Comparison of ENCODE assay signal across 1 cellular context in the genomic region with DNA sequence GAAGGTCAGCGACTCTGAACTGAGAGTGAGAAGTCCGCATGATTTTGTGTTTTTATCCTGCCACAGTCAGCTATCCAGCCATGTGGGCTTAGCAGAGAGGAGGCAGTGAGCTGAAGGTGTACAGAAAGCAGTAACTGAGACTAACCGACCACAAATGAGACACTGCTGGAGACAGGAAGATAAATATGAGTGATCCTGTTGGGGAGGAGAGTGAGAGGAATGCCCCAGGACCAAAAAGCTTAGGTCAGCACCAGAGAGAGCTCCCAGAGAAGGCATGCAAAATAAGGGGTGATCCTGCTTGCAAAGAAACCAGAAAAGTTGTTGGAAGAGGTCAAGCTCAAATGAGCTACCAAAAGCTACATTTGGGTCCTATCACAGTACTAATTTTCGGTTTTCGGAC.
TF ChIP-seq lines count a peak whose summit lies in the region.

No MANE protein-coding gene starts in this region.

TF ChIP-seq in K562, 482 proteins besides CTCF, POLR2A, EP300 and RAD21 (continued from another document):
- TF ChIP-seq, protein P1, sequence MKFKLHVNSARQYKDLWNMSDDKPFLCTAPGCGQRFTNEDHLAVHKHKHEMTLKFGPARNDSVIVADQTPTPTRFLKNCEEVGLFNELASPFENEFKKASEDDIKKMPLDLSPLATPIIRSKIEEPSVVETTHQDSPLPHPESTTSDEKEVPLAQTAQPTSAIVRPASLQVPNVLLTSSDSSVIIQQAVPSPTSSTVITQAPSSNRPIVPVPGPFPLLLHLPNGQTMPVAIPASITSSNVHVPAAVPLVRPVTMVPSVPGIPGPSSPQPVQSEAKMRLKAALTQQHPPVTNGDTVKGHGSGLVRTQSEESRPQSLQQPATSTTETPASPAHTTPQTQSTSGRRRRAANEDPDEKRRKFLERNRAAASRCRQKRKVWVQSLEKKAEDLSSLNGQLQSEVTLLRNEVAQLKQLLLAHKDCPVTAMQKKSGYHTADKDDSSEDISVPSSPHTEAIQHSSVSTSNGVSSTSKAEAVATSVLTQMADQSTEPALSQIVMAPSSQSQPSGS (CRISPR knock-in tag; IDR thresholded peaks at IDR 0.05) = no peak
- TF ChIP-seq MAZ (CRISPR knock-in tag; conservative IDR thresholded peaks at IDR 0.05 in 1 of 2, IDR thresholded peaks at IDR 0.05 in 1 of 2) = no peak
- peak; percentile 46; the same call in 1 of the 2 replicates for TF ChIP-seq MIER1 (IDR thresholded peaks at IDR 0.05; ENCODE audit: low read depth)
- TF ChIP-seq MAFF (IDR thresholded peaks at IDR 0.05; ENCODE audit: low read length) = 0 out of 2 replicates have a peak, but pooled peaks have one; percentile 17
- TF ChIP-seq NR1H2 (CRISPR knock-in tag; IDR thresholded peaks at IDR 0.05) = no peak
- TF ChIP-seq PRPF4 (IDR thresholded peaks at IDR 0.05; ENCODE audit: insufficient read depth, low read depth, low read length, poor library complexity, severe bottlenecking) = no peak
- peak; percentile 11 for TF ChIP-seq MEIS2 (IDR thresholded peaks at IDR 0.05; ENCODE audit: partially characterized antibody)
- TF ChIP-seq MTA2 (IDR thresholded peaks at IDR 0.05; ENCODE audit: low read depth) = no peak
- no peak for TF ChIP-seq CREBBP (IDR thresholded peaks at IDR 0.05; ENCODE audit: low read depth, low read length)
- TF ChIP-seq ZNF316 (IDR thresholded peaks at IDR 0.05) = 0 out of 2 replicates have a peak, but pooled peaks have one; percentile 21
- TF ChIP-seq CCNT2 (IDR thresholded peaks at IDR 0.05; ENCODE audit: borderline replicate concordance, extremely low read depth, insufficient read length, low read depth, low read length) = no peak
- TF ChIP-seq, protein P2, sequence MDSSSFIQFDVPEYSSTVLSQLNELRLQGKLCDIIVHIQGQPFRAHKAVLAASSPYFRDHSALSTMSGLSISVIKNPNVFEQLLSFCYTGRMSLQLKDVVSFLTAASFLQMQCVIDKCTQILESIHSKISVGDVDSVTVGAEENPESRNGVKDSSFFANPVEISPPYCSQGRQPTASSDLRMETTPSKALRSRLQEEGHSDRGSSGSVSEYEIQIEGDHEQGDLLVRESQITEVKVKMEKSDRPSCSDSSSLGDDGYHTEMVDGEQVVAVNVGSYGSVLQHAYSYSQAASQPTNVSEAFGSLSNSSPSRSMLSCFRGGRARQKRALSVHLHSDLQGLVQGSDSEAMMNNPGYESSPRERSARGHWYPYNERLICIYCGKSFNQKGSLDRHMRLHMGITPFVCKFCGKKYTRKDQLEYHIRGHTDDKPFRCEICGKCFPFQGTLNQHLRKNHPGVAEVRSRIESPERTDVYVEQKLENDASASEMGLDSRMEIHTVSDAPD (CRISPR knock-in tag; IDR thresholded peaks at IDR 0.05) = no peak
- peak; percentile 51; the same call in 1 of the 2 replicates for TF ChIP-seq EHMT2 (IDR thresholded peaks at IDR 0.05)
- no peak for TF ChIP-seq TGIF2 (CRISPR knock-in tag; IDR thresholded peaks at IDR 0.05)
- TF ChIP-seq ZKSCAN1 (IDR thresholded peaks at IDR 0.05; ENCODE audit: low read depth, low read length) = no peak
- TF ChIP-seq, protein P3, sequence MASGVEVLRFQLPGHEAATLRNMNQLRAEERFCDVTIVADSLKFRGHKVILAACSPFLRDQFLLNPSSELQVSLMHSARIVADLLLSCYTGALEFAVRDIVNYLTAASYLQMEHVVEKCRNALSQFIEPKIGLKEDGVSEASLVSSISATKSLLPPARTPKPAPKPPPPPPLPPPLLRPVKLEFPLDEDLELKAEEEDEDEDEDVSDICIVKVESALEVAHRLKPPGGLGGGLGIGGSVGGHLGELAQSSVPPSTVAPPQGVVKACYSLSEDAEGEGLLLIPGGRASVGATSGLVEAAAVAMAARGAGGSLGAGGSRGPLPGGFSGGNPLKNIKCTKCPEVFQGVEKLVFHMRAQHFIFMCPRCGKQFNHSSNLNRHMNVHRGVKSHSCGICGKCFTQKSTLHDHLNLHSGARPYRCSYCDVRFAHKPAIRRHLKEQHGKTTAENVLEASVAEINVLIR (CRISPR knock-in tag; IDR thresholded peaks at IDR 0.05) = no peak
- TF ChIP-seq NCOA4 (IDR thresholded peaks at IDR 0.05; ENCODE audit: partially characterized antibody) = no peak
- TF ChIP-seq, protein P4, sequence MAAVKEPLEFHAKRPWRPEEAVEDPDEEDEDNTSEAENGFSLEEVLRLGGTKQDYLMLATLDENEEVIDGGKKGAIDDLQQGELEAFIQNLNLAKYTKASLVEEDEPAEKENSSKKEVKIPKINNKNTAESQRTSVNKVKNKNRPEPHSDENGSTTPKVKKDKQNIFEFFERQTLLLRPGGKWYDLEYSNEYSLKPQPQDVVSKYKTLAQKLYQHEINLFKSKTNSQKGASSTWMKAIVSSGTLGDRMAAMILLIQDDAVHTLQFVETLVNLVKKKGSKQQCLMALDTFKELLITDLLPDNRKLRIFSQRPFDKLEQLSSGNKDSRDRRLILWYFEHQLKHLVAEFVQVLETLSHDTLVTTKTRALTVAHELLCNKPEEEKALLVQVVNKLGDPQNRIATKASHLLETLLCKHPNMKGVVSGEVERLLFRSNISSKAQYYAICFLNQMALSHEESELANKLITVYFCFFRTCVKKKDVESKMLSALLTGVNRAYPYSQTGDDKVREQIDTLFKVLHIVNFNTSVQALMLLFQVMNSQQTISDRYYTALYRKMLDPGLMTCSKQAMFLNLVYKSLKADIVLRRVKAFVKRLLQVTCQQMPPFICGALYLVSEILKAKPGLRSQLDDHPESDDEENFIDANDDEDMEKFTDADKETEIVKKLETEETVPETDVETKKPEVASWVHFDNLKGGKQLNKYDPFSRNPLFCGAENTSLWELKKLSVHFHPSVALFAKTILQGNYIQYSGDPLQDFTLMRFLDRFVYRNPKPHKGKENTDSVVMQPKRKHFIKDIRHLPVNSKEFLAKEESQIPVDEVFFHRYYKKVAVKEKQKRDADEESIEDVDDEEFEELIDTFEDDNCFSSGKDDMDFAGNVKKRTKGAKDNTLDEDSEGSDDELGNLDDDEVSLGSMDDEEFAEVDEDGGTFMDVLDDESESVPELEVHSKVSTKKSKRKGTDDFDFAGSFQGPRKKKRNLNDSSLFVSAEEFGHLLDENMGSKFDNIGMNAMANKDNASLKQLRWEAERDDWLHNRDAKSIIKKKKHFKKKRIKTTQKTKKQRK (IDR thresholded peaks at IDR 0.05; ENCODE audit: borderline replicate concordance, low read depth, low read length) = no peak
- TF ChIP-seq, protein P5, sequence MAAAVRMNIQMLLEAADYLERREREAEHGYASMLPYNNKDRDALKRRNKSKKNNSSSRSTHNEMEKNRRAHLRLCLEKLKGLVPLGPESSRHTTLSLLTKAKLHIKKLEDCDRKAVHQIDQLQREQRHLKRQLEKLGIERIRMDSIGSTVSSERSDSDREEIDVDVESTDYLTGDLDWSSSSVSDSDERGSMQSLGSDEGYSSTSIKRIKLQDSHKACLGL (CRISPR knock-in tag; IDR thresholded peaks at IDR 0.05; ENCODE audit: borderline replicate concordance, poor library complexity, severe bottlenecking) = no peak
- no peak for TF ChIP-seq SLC30A9 (CRISPR knock-in tag; IDR thresholded peaks at IDR 0.05)
- TF ChIP-seq ZNF699 (CRISPR knock-in tag; IDR thresholded peaks at IDR 0.05; ENCODE audit: insufficient replicate concordance) = no peak
- TF ChIP-seq FOXP1 (CRISPR knock-in tag; IDR thresholded peaks at IDR 0.05) = no peak
- no peak for TF ChIP-seq GATA2 (CRISPR knock-in tag; IDR thresholded peaks at IDR 0.05)
- TF ChIP-seq POLR3A (IDR thresholded peaks at IDR 0.05; ENCODE audit: borderline replicate concordance, extremely low read depth, insufficient read depth, insufficient read length) = no peak
- no peak for TF ChIP-seq DIDO1 (tag; IDR thresholded peaks at IDR 0.05; ENCODE audit: low read depth)
- TF ChIP-seq FOXM1 (IDR thresholded peaks at IDR 0.05; ENCODE audit: low read depth) = no peak
- TF ChIP-seq FOXM1 (CRISPR knock-in tag; IDR thresholded peaks at IDR 0.05; ENCODE audit: low read depth) = no peak
- TF ChIP-seq ZNF551 (CRISPR knock-in tag; IDR thresholded peaks at IDR 0.05) = no peak
- TF ChIP-seq, protein P6, sequence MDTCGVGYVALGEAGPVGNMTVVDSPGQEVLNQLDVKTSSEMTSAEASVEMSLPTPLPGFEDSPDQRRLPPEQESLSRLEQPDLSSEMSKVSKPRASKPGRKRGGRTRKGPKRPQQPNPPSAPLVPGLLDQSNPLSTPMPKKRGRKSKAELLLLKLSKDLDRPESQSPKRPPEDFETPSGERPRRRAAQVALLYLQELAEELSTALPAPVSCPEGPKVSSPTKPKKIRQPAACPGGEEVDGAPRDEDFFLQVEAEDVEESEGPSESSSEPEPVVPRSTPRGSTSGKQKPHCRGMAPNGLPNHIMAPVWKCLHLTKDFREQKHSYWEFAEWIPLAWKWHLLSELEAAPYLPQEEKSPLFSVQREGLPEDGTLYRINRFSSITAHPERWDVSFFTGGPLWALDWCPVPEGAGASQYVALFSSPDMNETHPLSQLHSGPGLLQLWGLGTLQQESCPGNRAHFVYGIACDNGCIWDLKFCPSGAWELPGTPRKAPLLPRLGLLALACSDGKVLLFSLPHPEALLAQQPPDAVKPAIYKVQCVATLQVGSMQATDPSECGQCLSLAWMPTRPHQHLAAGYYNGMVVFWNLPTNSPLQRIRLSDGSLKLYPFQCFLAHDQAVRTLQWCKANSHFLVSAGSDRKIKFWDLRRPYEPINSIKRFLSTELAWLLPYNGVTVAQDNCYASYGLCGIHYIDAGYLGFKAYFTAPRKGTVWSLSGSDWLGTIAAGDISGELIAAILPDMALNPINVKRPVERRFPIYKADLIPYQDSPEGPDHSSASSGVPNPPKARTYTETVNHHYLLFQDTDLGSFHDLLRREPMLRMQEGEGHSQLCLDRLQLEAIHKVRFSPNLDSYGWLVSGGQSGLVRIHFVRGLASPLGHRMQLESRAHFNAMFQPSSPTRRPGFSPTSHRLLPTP (IDR thresholded peaks at IDR 0.05; ENCODE audit: borderline replicate concordance, extremely low read depth, insufficient read length) = no peak
- TF ChIP-seq RUNX1 (IDR thresholded peaks at IDR 0.05; ENCODE audit: low read depth) = no peak
- no peak for TF ChIP-seq ZNF766 (CRISPR knock-in tag; conservative IDR thresholded peaks at IDR 0.05)
- peak; percentile 47; the same call in 1 of the 2 replicates for TF ChIP-seq C11orf30 (IDR thresholded peaks at IDR 0.05; ENCODE audit: low read depth)
- TF ChIP-seq, protein P7, sequence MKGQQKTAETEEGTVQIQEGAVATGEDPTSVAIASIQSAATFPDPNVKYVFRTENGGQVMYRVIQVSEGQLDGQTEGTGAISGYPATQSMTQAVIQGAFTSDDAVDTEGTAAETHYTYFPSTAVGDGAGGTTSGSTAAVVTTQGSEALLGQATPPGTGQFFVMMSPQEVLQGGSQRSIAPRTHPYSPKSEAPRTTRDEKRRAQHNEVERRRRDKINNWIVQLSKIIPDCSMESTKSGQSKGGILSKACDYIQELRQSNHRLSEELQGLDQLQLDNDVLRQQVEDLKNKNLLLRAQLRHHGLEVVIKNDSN (CRISPR knock-in tag; IDR thresholded peaks at IDR 0.05) = no peak
- no peak for TF ChIP-seq ARHGAP35 (IDR thresholded peaks at IDR 0.05; ENCODE audit: partially characterized antibody)
- TF ChIP-seq HDAC6 (IDR thresholded peaks at IDR 0.05; ENCODE audit: low read depth, low read length) = no peak
- TF ChIP-seq, protein P8, sequence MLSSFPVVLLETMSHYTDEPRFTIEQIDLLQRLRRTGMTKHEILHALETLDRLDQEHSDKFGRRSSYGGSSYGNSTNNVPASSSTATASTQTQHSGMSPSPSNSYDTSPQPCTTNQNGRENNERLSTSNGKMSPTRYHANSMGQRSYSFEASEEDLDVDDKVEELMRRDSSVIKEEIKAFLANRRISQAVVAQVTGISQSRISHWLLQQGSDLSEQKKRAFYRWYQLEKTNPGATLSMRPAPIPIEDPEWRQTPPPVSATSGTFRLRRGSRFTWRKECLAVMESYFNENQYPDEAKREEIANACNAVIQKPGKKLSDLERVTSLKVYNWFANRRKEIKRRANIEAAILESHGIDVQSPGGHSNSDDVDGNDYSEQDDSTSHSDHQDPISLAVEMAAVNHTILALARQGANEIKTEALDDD (IDR thresholded peaks at IDR 0.05) = peak; percentile 28; the same call in 1 of the 2 replicates
- no peak for TF ChIP-seq OTX1 (CRISPR knock-in tag; IDR thresholded peaks at IDR 0.05)
